In the genomic region with DNA sequence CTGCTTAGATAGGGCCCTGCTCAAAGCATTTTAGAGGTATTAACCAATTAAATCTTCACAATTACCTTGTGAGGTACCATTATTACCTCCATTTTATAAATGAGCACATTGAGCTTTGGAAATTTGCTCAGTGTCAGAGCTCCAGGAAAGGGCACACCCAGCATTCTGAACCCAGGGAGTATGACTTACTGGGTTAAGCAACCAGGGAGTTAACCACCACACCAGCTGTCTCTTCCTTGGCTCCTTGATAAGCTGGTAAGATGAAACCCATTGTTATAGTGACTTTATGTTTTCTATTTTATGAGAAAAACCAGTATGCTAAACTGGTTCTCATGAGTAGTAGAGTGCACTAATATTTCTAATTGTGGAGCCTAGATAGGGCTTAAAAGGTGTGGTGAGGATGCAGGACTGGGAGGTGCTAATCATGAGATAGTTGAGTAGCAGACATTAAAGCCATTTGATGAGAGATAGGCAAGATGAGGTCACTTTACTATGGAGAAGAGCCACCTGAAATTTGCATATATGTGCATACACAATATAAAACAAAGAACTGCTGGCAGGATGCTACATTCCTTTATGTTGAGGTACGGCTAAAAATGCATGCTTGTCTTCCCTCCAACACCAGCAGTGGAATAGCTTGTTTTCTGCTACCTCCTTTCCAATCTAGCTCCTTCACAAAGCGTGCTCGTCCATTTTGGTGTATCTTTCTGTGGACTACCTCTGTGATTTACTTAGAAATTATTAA, we compare ENCODE assay signal across 16 cellular contexts.
A peak's percentile ranks its signal among the peaks of the same experiment; 100 is the strongest.
DNase-seq lines count a peak whose midpoint lies in the region; ATAC-seq and TF ChIP-seq lines count a peak whose summit lies in the region.
"Had no signal": no experiment of that assay in that cellular context is flagged by ENCODE, and none has a peak within 500 bp of the region (broad histone marks: within the 10 kb centered on the region; RNA-seq: fewer than 3 reads in every experiment).

No MANE protein-coding gene starts in this region.

- no peaks in the 10 kb centered on the region for H3K4me1 Mint-ChIP-seq in MCF 10A (ENCODE audit: insufficient read depth, unreplicated experiment)
- H3K4me1 Mint-ChIP-seq in WTC11 = peaks cover 26% of the 10 kb centered on the region

- H3K9me3 ChIP-seq in breast epithelium (no peaks in the 10 kb centered on the region), skeletal muscle satellite cell (replicated peaks; ENCODE audit: low read length) (no peaks in the 10 kb centered on the region), stomach (no peaks in the 10 kb centered on the region)
- H3K9me3 ChIP-seq: A549 had no signal

- H3K27ac ChIP-seq in breast epithelium (no peak overlapping the region), stomach (no peak overlapping the region)
- H3K27ac ChIP-seq: A549 had no signal

- intact Hi-C loops in MCF 10A (cut with micrococcal nuclease) (no loop called here), breast epithelium (cut with DNase I; ENCODE audit: low total_unique reads) (no loop called here), stomach (cut with DNase I; ENCODE audit: low total_unique reads) (no loop called here)

- H3K4me3 Mint-ChIP-seq in MCF 10A (ENCODE audit: unreplicated experiment) = no peak overlapping the region
- 0 out of 2 replicates have a peak overlapping the region, but pooled peaks have one; percentile 8 for H3K4me3 Mint-ChIP-seq in WTC11

- no peaks in the 10 kb centered on the region for H3K36me3 ChIP-seq in breast epithelium
- no peaks in the 10 kb centered on the region for H3K36me3 ChIP-seq in skeletal muscle satellite cell (ENCODE audit: insufficient read depth, low read length)
- H3K36me3 ChIP-seq in stomach = no peaks in the 10 kb centered on the region

- CTCF ChIA-PET in MCF 10A (lab: Yijun Ruan, JAX) (no interaction called here), WTC11 (lab: Charles Lee) (no interaction called here)

- TF ChIP-seq CTCF in MCF 10A (IDR thresholded peaks at IDR 0.05; ENCODE audit: unreplicated experiment) (no peak), breast epithelium (IDR thresholded peaks at IDR 0.05) (no peak), WTC11 (IDR thresholded peaks at IDR 0.05) (no peak), fibroblast of pulmonary artery (IDR thresholded peaks at IDR 0.05; ENCODE audit: low read length, missing control alignments) (no peak), stomach (IDR thresholded peaks at IDR 0.05) (no peak)

- TF ChIP-seq POLR2A in breast epithelium (IDR thresholded peaks at IDR 0.05) (no peak), stomach (IDR thresholded peaks at IDR 0.05) (no peak)

- peak; percentile 92 for ATAC-seq in WTC11
- ATAC-seq: A549 had no signal

- no peaks in the 10 kb centered on the region for H3K4me1 ChIP-seq in breast epithelium
- peaks cover 19% of the 10 kb centered on the region for H3K4me1 ChIP-seq in skeletal muscle satellite cell (ENCODE audit: control insufficient read depth, insufficient read depth, low read length)
- H3K4me1 ChIP-seq in stomach = no peaks in the 10 kb centered on the region
- H3K4me1 ChIP-seq: A549 had no signal

- H3K4me3 ChIP-seq in breast epithelium (no peak overlapping the region), fibroblast of pulmonary artery (replicated peaks; ENCODE audit: low read depth, low read length) (no peak overlapping the region), skeletal muscle satellite cell (ENCODE audit: low read length) (no peak overlapping the region), stomach (no peak overlapping the region)
- H3K4me3 ChIP-seq: A549 had no signal

- H3K36me3 Mint-ChIP-seq in MCF 10A (ENCODE audit: insufficient read depth, unreplicated experiment) = no peaks in the 10 kb centered on the region
- peaks cover 26% of the 10 kb centered on the region for H3K36me3 Mint-ChIP-seq in WTC11

- BruUV-seq in MCF 10A (replicated peaks; lab: Mats Ljungman, UMichigan) = no TSS peak

- H3K27me3 Mint-ChIP-seq in MCF 10A (ENCODE audit: insufficient read depth, unreplicated experiment) = no peaks in the 10 kb centered on the region
- H3K27me3 Mint-ChIP-seq in WTC11 (ENCODE audit: low read depth) = no peaks in the 10 kb centered on the region

- 49 to 77% (median 59%) methylated on average over 3 of the region's 3 CpGs for WGBS in stomach, 5 donors

- H3K27ac Mint-ChIP-seq in MCF 10A (ENCODE audit: low read depth, unreplicated experiment) = no peak overlapping the region
- H3K27ac Mint-ChIP-seq in WTC11 = peak overlapping the region; percentile 95

- TF ChIP-seq EP300 in stomach (IDR thresholded peaks at IDR 0.05) = no peak

- DNase-seq in MCF 10A (ENCODE audit: unreplicated experiment) (peak; percentile 3), breast epithelium (ENCODE audit: low spot score in 2 of 2) (no peak), WTC11 (ENCODE audit: low spot score) (no peak), fibroblast of pulmonary artery (ENCODE audit: low read depth) (peak; percentile 74), stomach (no peak)
- DNase-seq in effector CD8-positive, alpha-beta T cell (lab: John Stamatoyannopoulos, UW) = no peak
- no peak for DNase-seq in stimulated activated CD4-positive, alpha-beta T cell treated with anti-CD3 and anti-CD28 coated beads, Interleukin-4, amount 100 ng/mL, for 24 hours
- DNase-seq: activated CD4-positive, alpha-beta T cell treated with anti-CD3 and anti-CD28 coated beads, Interleukin-2, amount 50 U/mL, for 4 hours; activated T-cell treated with anti-CD3 and anti-CD28 coated beads, Interleukin-2, amount 50 U/mL, for 48 hours; central memory CD4-positive, alpha-beta T cell; DMS53; kidney; NCI-H1694; substantia nigra had no signal

- no peak overlapping the region for H3K9ac ChIP-seq in skeletal muscle satellite cell (ENCODE audit: low read depth, low read length)

- peak overlapping the region; percentile 63 for H3K4me2 ChIP-seq in skeletal muscle satellite cell (ENCODE audit: low read length)
- H3K4me2 ChIP-seq: A549 had no signal

- POLR2A ChIA-PET in MCF 10A (lab: Yijun Ruan, JAX) (interaction anchor here (0.5 to 0.6 kb wide), 2 partner anchors 25 to 33 kb away, joined by 3 read pairs; no protein-coding TSS in a partner anchor), WTC11 (lab: Charles Lee) (no interaction called here)

- H3K9me3 Mint-ChIP-seq in MCF 10A (ENCODE audit: unreplicated experiment) = no peaks in the 10 kb centered on the region
- peaks cover 27% of the 10 kb centered on the region for H3K9me3 Mint-ChIP-seq in WTC11

- H3K27me3 ChIP-seq in breast epithelium (no peaks in the 10 kb centered on the region), skeletal muscle satellite cell (ENCODE audit: control insufficient read depth, insufficient read depth, low read length) (no peaks in the 10 kb centered on the region), stomach (no peaks in the 10 kb centered on the region)

TF ChIP-seq in WTC11, 78 proteins besides CTCF, POLR2A, EP300 and RAD21:
- TF ChIP-seq TEAD1 (CRISPR knock-in tag; IDR thresholded peaks at IDR 0.05) (peak; percentile 70; the same call in 1 of the 2 replicates), MXD4 (CRISPR knock-in tag; IDR thresholded peaks at IDR 0.05; ENCODE audit: borderline replicate concordance) (0 out of 2 replicates have a peak, but pooled peaks have one; percentile 29), ZNF416 (CRISPR knock-in tag; IDR thresholded peaks at IDR 0.05) (0 out of 2 replicates have a peak, but pooled peaks have one; percentile 39)
- TF ChIP-seq, protein P1, sequence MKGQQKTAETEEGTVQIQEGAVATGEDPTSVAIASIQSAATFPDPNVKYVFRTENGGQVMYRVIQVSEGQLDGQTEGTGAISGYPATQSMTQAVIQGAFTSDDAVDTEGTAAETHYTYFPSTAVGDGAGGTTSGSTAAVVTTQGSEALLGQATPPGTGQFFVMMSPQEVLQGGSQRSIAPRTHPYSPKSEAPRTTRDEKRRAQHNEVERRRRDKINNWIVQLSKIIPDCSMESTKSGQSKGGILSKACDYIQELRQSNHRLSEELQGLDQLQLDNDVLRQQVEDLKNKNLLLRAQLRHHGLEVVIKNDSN (CRISPR knock-in tag; IDR thresholded peaks at IDR 0.05) = no peak

Comparison
In these comparisons a context has a peak if more than half of its experiments do, and no peak if none do; other contexts are left out.
1. DNase-seq: peak in MCF 10A (single experiment) and fibroblast of pulmonary artery (single experiment); none in breast epithelium (0 of 2), WTC11 (single experiment), effector CD8-positive, alpha-beta T cell (single experiment), stimulated activated CD4-positive, alpha-beta T cell treated with anti-CD3 and anti-CD28 coated beads, Interleukin-4, amount 100 ng/mL, for 24 hours (single experiment) and stomach (single experiment).